1 cellular context compared by ENCODE assay signal in genomic region chr3:137612293-137612692, GRCh38.
TF ChIP-seq lines count a peak whose summit lies in the region.

No MANE protein-coding gene starts in this region.

TF ChIP-seq in H1, 55 proteins besides CTCF, POLR2A, EP300 and RAD21:
- 0 out of 2 replicates have a peak, but pooled peaks have one; percentile 53 for TF ChIP-seq SP1 (IDR thresholded peaks at IDR 0.05; ENCODE audit: low read depth, low read length)
- TF ChIP-seq HDAC2 (IDR thresholded peaks at IDR 0.05; ENCODE audit: borderline replicate concordance in 1 of 2, low read depth in 2 of 2, low read length in 2 of 2) = 0 out of 4 replicates have a peak, but pooled peaks of 1 of the 2 experiments have one; percentile 59
- TF ChIP-seq MAFK (IDR thresholded peaks at IDR 0.05; ENCODE audit: low read depth, low read length) = no peak
- TF ChIP-seq EGR1 (IDR thresholded peaks at IDR 0.05; ENCODE audit: borderline replicate concordance, low read depth, low read length) = no peak
- no peak for TF ChIP-seq SIRT6 (IDR thresholded peaks at IDR 0.05; ENCODE audit: low read length)
- TF ChIP-seq TEAD4 (IDR thresholded peaks at IDR 0.05; ENCODE audit: low read depth, low read length) = peak; percentile 94
- TF ChIP-seq, protein P1, sequence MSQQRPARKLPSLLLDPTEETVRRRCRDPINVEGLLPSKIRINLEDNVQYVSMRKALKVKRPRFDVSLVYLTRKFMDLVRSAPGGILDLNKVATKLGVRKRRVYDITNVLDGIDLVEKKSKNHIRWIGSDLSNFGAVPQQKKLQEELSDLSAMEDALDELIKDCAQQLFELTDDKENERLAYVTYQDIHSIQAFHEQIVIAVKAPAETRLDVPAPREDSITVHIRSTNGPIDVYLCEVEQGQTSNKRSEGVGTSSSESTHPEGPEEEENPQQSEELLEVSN (IDR thresholded peaks at IDR 0.05) = no peak
- no peak for TF ChIP-seq RFX5 (IDR thresholded peaks at IDR 0.05; ENCODE audit: borderline replicate concordance, low read depth, low read length)
